Comparison of ENCODE assay signal across 17 cellular contexts in the genomic region with DNA sequence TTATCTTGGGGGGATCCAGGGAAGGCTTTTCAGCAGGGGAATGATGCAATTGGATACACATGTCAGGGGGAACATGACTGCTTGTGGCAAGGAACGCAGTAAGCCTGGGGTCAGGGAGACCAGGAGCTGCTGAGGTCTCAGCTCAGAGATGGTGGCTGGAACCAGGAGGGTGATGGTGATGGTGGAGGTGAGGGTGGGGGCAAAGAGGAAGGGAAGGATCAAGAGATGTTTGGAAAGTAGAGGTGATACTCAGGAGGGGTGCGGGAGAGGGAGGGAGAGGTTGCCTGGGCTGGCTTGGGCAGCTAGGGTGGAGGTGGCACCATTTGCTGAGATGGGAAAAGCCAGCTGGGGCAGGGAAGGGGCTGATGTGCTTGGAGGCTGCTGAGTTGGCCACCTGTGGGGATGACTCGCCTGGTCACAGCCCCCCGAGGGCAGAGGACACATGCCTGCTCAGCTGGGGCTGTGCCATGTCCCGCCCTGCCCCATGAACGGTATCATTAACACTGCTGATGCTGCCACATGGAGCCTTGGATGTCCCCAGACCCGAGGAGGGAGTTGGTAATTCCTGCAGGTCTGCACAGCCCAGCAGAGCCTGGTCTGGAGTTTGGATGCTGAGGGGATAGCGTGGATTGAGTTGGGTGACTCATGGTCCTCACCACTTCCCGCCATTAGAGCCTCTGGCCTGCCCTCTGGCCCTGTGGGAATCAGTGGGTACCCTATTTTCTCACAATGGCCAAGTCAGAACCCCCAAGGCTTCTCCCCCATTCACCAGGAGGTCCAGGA. TPM values are rescaled to one million over a fixed set of nuclear protein-coding genes. Genes with fewer than 3 reads are reported as not detected.
DNase-seq lines count a peak whose midpoint lies in the region; ATAC-seq, FAIRE-seq and TF ChIP-seq lines count a peak whose summit lies in the region.
"Had no signal": no experiment of that assay in that cellular context is flagged by ENCODE, and none has a peak within 500 bp of the region (broad histone marks: within the 10 kb centered on the region; RNA-seq: fewer than 3 reads in every experiment).

No MANE protein-coding gene starts in this region.

- DNase-seq in activated naive CD4-positive, alpha-beta T cell treated with anti-CD3 and anti-CD28 coated beads for 36 hours, result peak; percentile 1
- DNase-seq in activated naive CD4-positive, alpha-beta T cell (lab: John Stamatoyannopoulos, UW), result no peak
- DNase-seq in M059J (ENCODE audit: low read depth) (peak; percentile 86), foreskin keratinocyte (no peak), type B pancreatic cell (ENCODE audit: extremely low spot score, unreplicated experiment) (peak; percentile 39), GM19239 (ENCODE audit: insufficient read length, low spot score) (no peak)
- DNase-seq: KG1; left cardiac atrium; NCI-H226; stimulated activated CD4-positive, alpha-beta T cell treated with anti-CD3 and anti-CD28 coated beads, Interleukin-12 subunit alpha, Interleukin-12 subunit beta, amount 100 ng/mL, for 4 hours; stimulated activated naive CD4-positive, alpha-beta T cell treated with Interleukin-2 at 50 U/mL for 16 hours had no signal

- CTCF ChIA-PET in activated naive CD4-positive, alpha-beta T cell treated with anti-CD3 and anti-CD28 coated beads for 36 hours (lab: Charles Lee), result interaction anchor here (0.6 to 1.0 kb wide), 2 partner anchors 39 to 407 kb away, joined by 3 read pairs; no protein-coding TSS in a partner anchor

- no peak overlapping the region for H3K27ac Mint-ChIP-seq in activated naive CD4-positive, alpha-beta T cell treated with anti-CD3 and anti-CD28 coated beads for 36 hours
- no peak overlapping the region for H3K27ac Mint-ChIP-seq in type B pancreatic cell
- H3K27ac Mint-ChIP-seq: activated naive CD4-positive, alpha-beta T cell treated with anti-CD3 and anti-CD28 coated beads, Interleukin-2, amount 50 U/mL, for 24 hours had no signal

- no peaks in the 10 kb centered on the region for H3K27me3 Mint-ChIP-seq in activated naive CD4-positive, alpha-beta T cell treated with anti-CD3 and anti-CD28 coated beads for 36 hours (ENCODE audit: low read depth)
- H3K27me3 Mint-ChIP-seq in type B pancreatic cell, result peaks cover 1% of the 10 kb centered on the region
- H3K27me3 Mint-ChIP-seq: activated naive CD4-positive, alpha-beta T cell treated with anti-CD3 and anti-CD28 coated beads, Interleukin-2, amount 50 U/mL, for 24 hours had no signal

- TF ChIP-seq CTCF in foreskin keratinocyte (conservative IDR thresholded peaks at IDR 0.05), result no peak
- no peak for TF ChIP-seq CTCF in type B pancreatic cell (conservative IDR thresholded peaks at IDR 0.05)

- H3K36me3 Mint-ChIP-seq in activated naive CD4-positive, alpha-beta T cell treated with anti-CD3 and anti-CD28 coated beads for 36 hours (ENCODE audit: low read depth), result no peaks in the 10 kb centered on the region
- H3K36me3 Mint-ChIP-seq in type B pancreatic cell, result no peaks in the 10 kb centered on the region
- H3K36me3 Mint-ChIP-seq: activated naive CD4-positive, alpha-beta T cell treated with anti-CD3 and anti-CD28 coated beads, Interleukin-2, amount 50 U/mL, for 24 hours had no signal

- no peak for FAIRE-seq in GM19239 (lab: Jason Lieb, UNC)
- FAIRE-seq: G401.6, GM12892 had no signal

- peaks cover 35% of the 10 kb centered on the region for H3K4me1 Mint-ChIP-seq in activated naive CD4-positive, alpha-beta T cell treated with anti-CD3 and anti-CD28 coated beads for 36 hours (ENCODE audit: low read depth)
- peaks cover 27% of the 10 kb centered on the region for H3K4me1 Mint-ChIP-seq in type B pancreatic cell (ENCODE audit: unreplicated experiment)

- H3K4me3 Mint-ChIP-seq in activated naive CD4-positive, alpha-beta T cell treated with anti-CD3 and anti-CD28 coated beads for 36 hours, result no peak overlapping the region
- no peak overlapping the region for H3K4me3 Mint-ChIP-seq in type B pancreatic cell
- H3K4me3 Mint-ChIP-seq: activated naive CD4-positive, alpha-beta T cell treated with anti-CD3 and anti-CD28 coated beads, Interleukin-2, amount 50 U/mL, for 24 hours had no signal

- intact Hi-C loops in activated naive CD4-positive, alpha-beta T cell treated with anti-CD3 and anti-CD28 coated beads for 36 hours (cut with micrococcal nuclease), result no loop called here

- H3K4me1 ChIP-seq in foreskin keratinocyte, result peaks cover 4% of the 10 kb centered on the region
- H3K4me1 ChIP-seq: HAP-1 had no signal

- H3K27ac ChIP-seq in foreskin keratinocyte, result no peak overlapping the region

- H3K9me3 Mint-ChIP-seq in activated naive CD4-positive, alpha-beta T cell treated with anti-CD3 and anti-CD28 coated beads for 36 hours, result no peaks in the 10 kb centered on the region
- H3K9me3 Mint-ChIP-seq in type B pancreatic cell, result no peaks in the 10 kb centered on the region
- H3K9me3 Mint-ChIP-seq: activated naive CD4-positive, alpha-beta T cell treated with anti-CD3 and anti-CD28 coated beads, Interleukin-2, amount 50 U/mL, for 24 hours had no signal

- no peaks in the 10 kb centered on the region for H3K27me3 ChIP-seq in foreskin keratinocyte

- ATAC-seq in foreskin keratinocyte (peak; percentile 52), HG02938 (IDR thresholded peaks at IDR 0.05; ENCODE audit: unreplicated experiment) (no peak), HG03457 (IDR thresholded peaks at IDR 0.05; ENCODE audit: unreplicated experiment) (no peak)
- ATAC-seq: left cardiac atrium had no signal

RNA-seq across cellular contexts. Expression of a gene that starts 6.3 kb away (rescaled TPM):
- not detected for total RNA-seq in activated naive CD4-positive, alpha-beta T cell treated with anti-CD3 and anti-CD28 coated beads for 36 hours
- total RNA-seq in M059J (2014; rRNA removed; shearing (Covaris generic)), result 1.1 and 1.7 TPM in 2 replicates
- total RNA-seq in foreskin keratinocyte (0.42 and 0.75 TPM in 2 replicates), type B pancreatic cell (ENCODE audit: low replicate concordance) (21.2 and 35.5 TPM in 2 replicates)
- 0.30 and 0.43 TPM in 2 replicates for polyA plus RNA-seq in foreskin keratinocyte
- total RNA-seq: left cardiac atrium had no signal

RNA-seq across cellular contexts. Expression of a gene that starts 50.2 kb away (rescaled TPM):
- total RNA-seq in activated naive CD4-positive, alpha-beta T cell treated with anti-CD3 and anti-CD28 coated beads for 36 hours, result not detected
- 2.1 and 5.3 TPM in 2 replicates for total RNA-seq in M059J (2014; rRNA removed; shearing (Covaris generic))
- 5.7 and 6.4 TPM in 2 replicates for total RNA-seq in foreskin keratinocyte
- polyA plus RNA-seq in foreskin keratinocyte, result 4.1 and 5.2 TPM in 2 replicates
- total RNA-seq in type B pancreatic cell (ENCODE audit: low replicate concordance), result not detected in 2 replicates
- total RNA-seq: left cardiac atrium had no signal

Comparison
In these comparisons a context has a peak if more than half of its experiments do, and no peak if none do; other contexts are left out.
1. DNase-seq: peak in activated naive CD4-positive, alpha-beta T cell treated with anti-CD3 and anti-CD28 coated beads for 36 hours (single experiment), M059J (single experiment) and type B pancreatic cell (single experiment); none in activated naive CD4-positive, alpha-beta T cell (0 of 4), foreskin keratinocyte (0 of 2) and GM19239 (single experiment).